8 cellular contexts compared by ENCODE assay signal in the genomic region with DNA sequence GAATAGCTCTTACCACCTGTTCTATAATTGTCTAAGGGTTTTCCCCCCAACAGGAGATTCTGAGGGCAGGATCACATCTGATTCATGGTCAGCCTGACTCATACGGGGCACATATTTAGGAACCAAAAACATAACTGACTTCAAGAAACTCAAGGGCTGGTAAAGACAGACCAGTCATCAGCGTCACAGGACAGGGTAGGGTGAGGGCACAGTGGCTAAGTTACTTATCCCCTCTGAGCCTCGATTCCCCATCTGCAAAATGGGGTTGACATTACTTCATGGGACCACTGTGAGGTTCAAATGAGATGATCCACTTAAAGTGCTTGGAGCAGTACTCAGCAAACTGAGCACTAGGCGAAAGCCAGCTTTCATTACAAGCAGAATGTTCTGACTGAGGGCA. TPM values are rescaled to one million over a fixed set of nuclear protein-coding genes. Genes with fewer than 3 reads are reported as not detected.
DNase-seq lines count a peak whose midpoint lies in the region; ATAC-seq, FAIRE-seq and TF ChIP-seq lines count a peak whose summit lies in the region.

No MANE protein-coding gene starts in this region.

- H3K79me2 ChIP-seq in OCI-LY3 (ENCODE audit: low read length) (peaks cover 13% of the 10 kb centered on the region), keratinocyte (ENCODE audit: control insufficient read depth, insufficient read depth, low read length) (peaks cover 36% of the 10 kb centered on the region)

- H3K9ac ChIP-seq in BLaER1 = peak overlapping the region; percentile 91
- peak overlapping the region; percentile 90 for H3K9ac ChIP-seq in OCI-LY3 (ENCODE audit: low read length)
- peak overlapping the region; percentile 84 for H3K9ac ChIP-seq in keratinocyte (ENCODE audit: control insufficient read depth, extremely low read depth, insufficient read depth, low read length)

- FAIRE-seq in keratinocyte (lab: Jason Lieb, UNC) = peak; percentile 43

- H3K27ac ChIP-seq in BLaER1 = peak overlapping the region; percentile 78
- peak overlapping the region; percentile 91 for H3K27ac ChIP-seq in OCI-LY3 (ENCODE audit: low read length)
- peak overlapping the region; percentile 92 for H3K27ac ChIP-seq in angular gyrus (ENCODE audit: low read depth, low read length)
- H3K27ac ChIP-seq in keratinocyte (ENCODE audit: control insufficient read depth, insufficient read depth, low read length) = peak overlapping the region; percentile 85

- TF ChIP-seq CTCF in OCI-LY3 (IDR thresholded peaks at IDR 0.05; ENCODE audit: low read depth, low read length) = no peak
- no peak for TF ChIP-seq CTCF in keratinocyte (optimal IDR thresholded peaks at IDR 0.05 in 1 of 3, IDR thresholded peaks at IDR 0.05 in 1 of 3, conservative IDR thresholded peaks at IDR 0.05 in 1 of 3; ENCODE audit: extremely low read depth in 1 of 3, insufficient read depth in 2 of 3, low read length in 3 of 3)

- peaks cover 19% of the 10 kb centered on the region for H3K36me3 ChIP-seq in BLaER1
- H3K36me3 ChIP-seq in OCI-LY3 (replicated peaks; ENCODE audit: low read depth, low read length) = peaks cover 9% of the 10 kb centered on the region
- peaks cover 4 to 7% of the 10 kb centered on the region in 2 experiments for H3K36me3 ChIP-seq in keratinocyte (ENCODE audit: control insufficient read depth in 2 of 2, extremely low read depth in 1 of 2, insufficient read depth in 2 of 2, low read length in 2 of 2)

- H3K4me3 ChIP-seq in BLaER1 = peak overlapping the region; percentile 89
- H3K4me3 ChIP-seq in OCI-LY3 (ENCODE audit: low read length) = peak overlapping the region; percentile 88
- peak overlapping the region; percentile 73 to 92 (median 85) for H3K4me3 ChIP-seq in keratinocyte (ENCODE audit: control insufficient read depth in 2 of 3, extremely low read depth in 1 of 3, insufficient read depth in 2 of 3, low read depth in 1 of 3, low read length in 3 of 3)

- ATAC-seq in GM21526 (IDR thresholded peaks at IDR 0.05; ENCODE audit: low FRiP score, unreplicated experiment) = peak; percentile 22
- ATAC-seq in HG02840 (IDR thresholded peaks at IDR 0.05; ENCODE audit: low FRiP score, unreplicated experiment) = no peak

- no peak overlapping the region for H2AFZ ChIP-seq in OCI-LY3 (ENCODE audit: low read depth, low read length)
- H2AFZ ChIP-seq in keratinocyte (ENCODE audit: control insufficient read depth, low read length) = peak overlapping the region; percentile 54

- DNase-seq in keratinocyte (ENCODE audit: low read depth, low spot score) (no peak), KBM-7 (no peak)
- DNase-seq in stimulated activated CD4-positive, alpha-beta T cell treated with anti-CD3 and anti-CD28 coated beads, Interleukin-4, amount 100 ng/mL, for 48 hours (ENCODE audit: low read depth in 2 of 2) = peak; percentile 19 to 53

- H3K4me2 ChIP-seq in BLaER1 (peak overlapping the region; percentile 96), OCI-LY3 (ENCODE audit: low read length) (peak overlapping the region; percentile 89), keratinocyte (ENCODE audit: control insufficient read depth, extremely low read depth, insufficient read depth, low read depth, low read length) (peak overlapping the region; percentile 88)

- H3K9me3 ChIP-seq in BLaER1 (no peaks in the 10 kb centered on the region), OCI-LY3 (ENCODE audit: insufficient read depth, low read length) (no peaks in the 10 kb centered on the region), keratinocyte (ENCODE audit: control insufficient read depth, low read depth, low read length) (no peaks in the 10 kb centered on the region)

- H4K20me1 ChIP-seq in BLaER1 = no peaks in the 10 kb centered on the region
- no peaks in the 10 kb centered on the region for H4K20me1 ChIP-seq in OCI-LY3 (ENCODE audit: insufficient read depth, low read length)
- no peaks in the 10 kb centered on the region for H4K20me1 ChIP-seq in keratinocyte (ENCODE audit: control insufficient read depth, extremely low read depth, insufficient read depth, low read length)

- H3K27me3 ChIP-seq in BLaER1 = no peaks in the 10 kb centered on the region
- no peaks in the 10 kb centered on the region for H3K27me3 ChIP-seq in OCI-LY3 (ENCODE audit: low read depth, low read length)
- H3K27me3 ChIP-seq in keratinocyte (ENCODE audit: control insufficient read depth, extremely low read depth, insufficient read depth, low read length) = no peaks in the 10 kb centered on the region

- H3K9me1 ChIP-seq in keratinocyte (ENCODE audit: control insufficient read depth, extremely low read depth, insufficient read depth, low read length) = no peaks in the 10 kb centered on the region

- H3K4me1 ChIP-seq in BLaER1 = peaks cover 28% of the 10 kb centered on the region
- H3K4me1 ChIP-seq in OCI-LY3 (ENCODE audit: low read length) = peaks cover 13% of the 10 kb centered on the region
- H3K4me1 ChIP-seq in keratinocyte (ENCODE audit: control insufficient read depth, extremely low read depth, insufficient read depth, low read length) = peaks cover 11% of the 10 kb centered on the region

- in situ Hi-C loops in KBM-7 (cut with MboI; ENCODE audit: low pct_unique_long_range_greater_than_20kb, low sequenced_read_pairs) = no loop called here

- dilution Hi-C loops in keratinocyte (cut with MboI; ENCODE audit: extremely low pct_ligation_motif_present, low sequenced_read_pairs) = no loop called here

RNA-seq across cellular contexts. Expression of a gene that starts 0.6 kb away (rescaled TPM):
- polyA plus RNA-seq in keratinocyte = 44.3 to 55.4 TPM (median 49.3 TPM) in 3 replicates
- polyA plus RNA-seq in keratinocyte (2011; ENCODE audit: low read depth) = 50.6 TPM
- polyA plus RNA-seq in keratinocyte (2011; cell fraction: cytosol; rRNA removed) = 54.6 and 61.0 TPM in 2 replicates
- polyA plus RNA-seq in keratinocyte (2011; cell fraction: nucleus; rRNA removed) = 23.4 and 23.6 TPM in 2 replicates
- 33.9 and 48.7 TPM in 2 replicates for polyA plus RNA-seq in keratinocyte (2012; ENCODE audit: low replicate concordance)
- 22.4 to 36.5 TPM (median 35.4 TPM) in 3 replicates for polyA minus RNA-seq in keratinocyte
- 29.2 TPM for polyA minus RNA-seq in keratinocyte (2011; cell fraction: cytosol; rRNA and poly(A)+ RNA removed)
- 7.8 and 14.3 TPM in 2 replicates for polyA minus RNA-seq in keratinocyte (2011; cell fraction: nucleus; rRNA and poly(A)+ RNA removed)

RNA-seq across cellular contexts. Expression of a gene that starts 0.7 kb away (rescaled TPM):
- 8.1 to 8.7 TPM (median 8.3 TPM) in 3 replicates for polyA plus RNA-seq in keratinocyte
- polyA plus RNA-seq in keratinocyte (2011; ENCODE audit: low read depth) = 6.3 TPM
- polyA plus RNA-seq in keratinocyte (2011; cell fraction: cytosol; rRNA removed) = 6.4 TPM in 2 replicates
- polyA plus RNA-seq in keratinocyte (2011; cell fraction: nucleus; rRNA removed) = 14.0 and 17.2 TPM in 2 replicates
- polyA plus RNA-seq in keratinocyte (2012; ENCODE audit: low replicate concordance) = 4.9 and 10.4 TPM in 2 replicates
- polyA minus RNA-seq in keratinocyte = 15.0 to 38.9 TPM (median 15.9 TPM) in 3 replicates
- 22.1 TPM for polyA minus RNA-seq in keratinocyte (2011; cell fraction: cytosol; rRNA and poly(A)+ RNA removed)
- polyA minus RNA-seq in keratinocyte (2011; cell fraction: nucleus; rRNA and poly(A)+ RNA removed) = 24.5 and 27.2 TPM in 2 replicates

RNA-seq across cellular contexts. Expression of a gene that starts 42.5 kb away (rescaled TPM):
- polyA plus RNA-seq in keratinocyte = 9.9 to 11.0 TPM (median 10.9 TPM) in 3 replicates
- 6.7 TPM for polyA plus RNA-seq in keratinocyte (2011; ENCODE audit: low read depth)
- 5.5 and 6.5 TPM in 2 replicates for polyA plus RNA-seq in keratinocyte (2011; cell fraction: cytosol; rRNA removed)
- polyA plus RNA-seq in keratinocyte (2011; cell fraction: nucleus; rRNA removed) = 32.9 and 37.3 TPM in 2 replicates
- 6.6 and 8.6 TPM in 2 replicates for polyA plus RNA-seq in keratinocyte (2012; ENCODE audit: low replicate concordance)
- 3.1 to 13.4 TPM (median 9.4 TPM) in 3 replicates for polyA minus RNA-seq in keratinocyte
- polyA minus RNA-seq in keratinocyte (2011; cell fraction: cytosol; rRNA and poly(A)+ RNA removed) = 9.0 TPM
- polyA minus RNA-seq in keratinocyte (2011; cell fraction: nucleus; rRNA and poly(A)+ RNA removed) = 8.5 and 11.6 TPM in 2 replicates

RNA-seq across cellular contexts. Expression of a gene that starts 57.1 kb away (rescaled TPM):
- 24.5 to 41.7 TPM (median 38.1 TPM) in 3 replicates for polyA plus RNA-seq in keratinocyte
- 8.0 TPM for polyA plus RNA-seq in keratinocyte (2011; ENCODE audit: low read depth)
- 20.8 and 24.2 TPM in 2 replicates for polyA plus RNA-seq in keratinocyte (2011; cell fraction: cytosol; rRNA removed)
- 85.4 and 109 TPM in 2 replicates for polyA plus RNA-seq in keratinocyte (2011; cell fraction: nucleus; rRNA removed)
- 7.6 and 32.2 TPM in 2 replicates for polyA plus RNA-seq in keratinocyte (2012; ENCODE audit: low replicate concordance)
- 11.1 to 34.4 TPM (median 26.8 TPM) in 3 replicates for polyA minus RNA-seq in keratinocyte
- 7.7 TPM for polyA minus RNA-seq in keratinocyte (2011; cell fraction: cytosol; rRNA and poly(A)+ RNA removed)
- polyA minus RNA-seq in keratinocyte (2011; cell fraction: nucleus; rRNA and poly(A)+ RNA removed) = 20.0 and 40.4 TPM in 2 replicates

Comparison
In these comparisons a context has a peak if more than half of its experiments do, and no peak if none do; other contexts are left out.
1. DNase-seq: peak in stimulated activated CD4-positive, alpha-beta T cell treated with anti-CD3 and anti-CD28 coated beads, Interleukin-4, amount 100 ng/mL, for 48 hours (2 of 2); none in keratinocyte (single experiment) and KBM-7 (single experiment).
2. Peak in every context shown above with its lines, with median percentiles within 50 percentile points of each other: H3K27ac ChIP-seq, H3K4me2 ChIP-seq, H3K4me3 ChIP-seq and H3K9ac ChIP-seq.